1 cellular context compared by ENCODE assay signal in genomic region chr12:54279227-54279631, GRCh38.
TF ChIP-seq lines count a peak whose summit lies in the region.

No MANE protein-coding gene starts in this region.

TF ChIP-seq in K562, 482 proteins besides CTCF, POLR2A, EP300 and RAD21 (continued from another document):
- TF ChIP-seq YY1 (IDR thresholded peaks at IDR 0.05; ENCODE audit: borderline replicate concordance in 1 of 3, control insufficient read depth in 1 of 3, extremely low read depth in 1 of 3, insufficient read depth in 3 of 3, insufficient read length in 1 of 3, insufficient replicate concordance in 2 of 3, low read depth in 1 of 3, low read length in 2 of 3) (peak in 1 of 3 experiments; percentile 73), WHSC1 (IDR thresholded peaks at IDR 0.05; ENCODE audit: low read length) (no peak), DNMT1 (IDR thresholded peaks at IDR 0.05) (no peak), MCM5 (IDR thresholded peaks at IDR 0.05; ENCODE audit: low read depth) (no peak), PCBP1 (IDR thresholded peaks at IDR 0.05; ENCODE audit: low read depth, low read length, poor library complexity, severe bottlenecking) (no peak), ZBTB9 (CRISPR knock-in tag; IDR thresholded peaks at IDR 0.05) (no peak), ZNF512 (tag; IDR thresholded peaks at IDR 0.05) (no peak), ZNF354B (CRISPR knock-in tag; IDR thresholded peaks at IDR 0.05) (no peak), ZBTB5 (IDR thresholded peaks at IDR 0.05) (no peak), THAP12 (CRISPR knock-in tag; IDR thresholded peaks at IDR 0.05) (peak; percentile 70; the same call in 1 of the 2 replicates), HBP1 (CRISPR knock-in tag; IDR thresholded peaks at IDR 0.05) (0 out of 2 replicates have a peak, but pooled peaks have one; percentile 10), ZSCAN29 (IDR thresholded peaks at IDR 0.05) (0 out of 2 replicates have a peak, but pooled peaks have one; percentile 17), TFAP4 (CRISPR knock-in tag; IDR thresholded peaks at IDR 0.05; ENCODE audit: borderline replicate concordance) (no peak), TAF7 (tag; IDR thresholded peaks at IDR 0.05) (peak; percentile 77), ADNP (tag; IDR thresholded peaks at IDR 0.05) (no peak), CCAR2 (IDR thresholded peaks at IDR 0.05; ENCODE audit: low read depth, low read length) (no peak), ZNF408 (CRISPR knock-in tag; IDR thresholded peaks at IDR 0.05; ENCODE audit: low read depth) (no peak), HNRNPL (IDR thresholded peaks at IDR 0.05; ENCODE audit: low read depth, low read length) (no peak), HMG20A (CRISPR knock-in tag; conservative IDR thresholded peaks at IDR 0.05) (no peak), SMARCC2 (IDR thresholded peaks at IDR 0.05; ENCODE audit: low read depth) (peak; percentile 33; the same call in 1 of the 2 replicates), PHB2 (IDR thresholded peaks at IDR 0.05; ENCODE audit: low read depth) (no peak), TCF7 (IDR thresholded peaks at IDR 0.05; ENCODE audit: borderline replicate concordance) (no peak), JUN (IDR thresholded peaks at IDR 0.05; ENCODE audit: borderline replicate concordance, low read depth, low read length) (no peak), JUN (CRISPR knock-in tag; IDR thresholded peaks at IDR 0.05; ENCODE audit: borderline replicate concordance) (no peak), CHD1 (IDR thresholded peaks at IDR 0.05; ENCODE audit: low read length) (peak; percentile 81), TSC22D4 (tag; IDR thresholded peaks at IDR 0.05) (no peak), FOS (IDR thresholded peaks at IDR 0.05; ENCODE audit: extremely low read depth, insufficient read length) (no peak), ETV5 (CRISPR knock-in tag; IDR thresholded peaks at IDR 0.05; ENCODE audit: low read depth) (0 out of 2 replicates have a peak, but pooled peaks have one; percentile 61), NFE2L1 (tag; IDR thresholded peaks at IDR 0.05; ENCODE audit: borderline replicate concordance, low read depth) (no peak), OTX1 (CRISPR knock-in tag; IDR thresholded peaks at IDR 0.05) (peak; percentile 59; the same call in 1 of the 2 replicates), CBX1 (IDR thresholded peaks at IDR 0.05; ENCODE audit: low read depth) (peak; percentile 12; the same call in 1 of the 2 replicates), ZNF174 (CRISPR knock-in tag; IDR thresholded peaks at IDR 0.05) (no peak), ZBTB11 (CRISPR knock-in tag; IDR thresholded peaks at IDR 0.05) (0 out of 6 replicates have a peak, but pooled peaks of 1 of the 3 experiments have one; percentile 2), XRCC3 (IDR thresholded peaks at IDR 0.05) (no peak), CREB3L1 (IDR thresholded peaks at IDR 0.05; ENCODE audit: borderline replicate concordance, low read depth) (no peak), NCOA1 (IDR thresholded peaks at IDR 0.05; ENCODE audit: low read depth) (0 out of 2 replicates have a peak, but pooled peaks have one; percentile 13)
